ENCODE assay signal across 17 cellular contexts in genomic region chr17:20443632-20444031, GRCh38. TPM values are rescaled to one million over a fixed set of nuclear protein-coding genes. Genes with fewer than 3 reads are reported as not detected.
"Had no signal": no experiment of that assay in that cellular context is flagged by ENCODE, and none has a peak within 500 bp of the region (broad histone marks: within the 10 kb centered on the region; RNA-seq: fewer than 3 reads in every experiment).

No MANE protein-coding gene starts in this region.

RNA-seq across cellular contexts. Expression of gene LGALS9B, which starts 23.7 kb away (rescaled TPM):
- total RNA-seq: kidney; left ventricle myocardium inferior; mesothelial cell of epicardium; myocyte; natural killer cell treated with Interleukin-12 subunit alpha and Interleukin-12 subunit beta and Interleukin-15 and Interleukin-18, amount 100 ng/mL, for 72 hours; omental fat pad; progenitor cell of endocrine pancreas; pulmonary artery endothelial cell; renal cortical epithelial cell; right atrium auricular region; skeletal muscle tissue; temporal lobe; tibial nerve; ureter had no signal
- polyA plus RNA-seq: naive thymus-derived CD4-positive, alpha-beta T cell; neural cell; ovary had no signal
